In the genomic region with DNA sequence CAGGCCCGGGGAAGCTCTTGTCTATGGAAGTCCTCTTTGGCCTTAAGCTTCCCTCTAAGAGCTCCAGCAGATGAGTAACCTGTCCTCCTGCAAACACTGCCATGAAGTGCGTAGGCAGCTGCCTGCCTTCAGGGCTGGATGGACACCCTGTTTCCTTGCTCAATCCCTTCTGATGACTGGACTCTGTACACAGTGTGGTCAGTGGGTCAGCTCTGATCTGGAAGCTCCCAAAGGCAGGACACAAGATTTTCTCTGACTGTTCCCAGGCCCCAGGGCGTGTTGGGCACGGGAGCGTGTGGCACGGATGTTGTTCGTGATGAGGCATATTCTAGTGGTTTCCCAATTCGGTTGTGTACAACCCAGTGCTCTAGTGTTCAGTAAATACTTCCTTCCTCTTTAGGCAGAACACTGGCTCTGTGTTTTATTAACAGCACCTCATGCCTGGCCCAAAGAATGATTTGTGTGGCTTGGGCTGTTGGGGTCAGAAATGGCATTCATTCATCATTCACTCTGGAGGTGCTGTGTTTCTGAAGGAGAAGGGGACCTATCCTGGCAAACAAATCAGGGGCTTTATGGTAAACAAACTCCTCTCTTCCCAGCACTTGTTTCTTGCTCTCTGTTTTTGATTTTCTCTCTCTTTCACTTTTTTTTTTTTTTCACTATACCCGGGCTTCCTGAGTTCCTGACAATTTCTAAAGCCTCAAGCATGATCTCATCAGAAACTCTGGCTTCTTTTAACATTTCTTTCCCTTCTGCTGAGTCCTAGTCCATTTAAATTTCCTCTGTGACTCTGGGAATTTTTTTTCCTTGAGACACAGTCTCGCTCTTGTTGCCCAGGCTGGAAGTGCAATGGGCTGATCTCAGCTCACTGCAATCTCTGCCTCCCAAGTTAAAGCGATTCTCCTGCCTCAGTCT, we compare ENCODE assay signal across 1 cellular context.
A peak's percentile ranks its signal among the peaks of the same experiment; 100 is the strongest.
TF ChIP-seq lines count a peak whose summit lies in the region.

No MANE protein-coding gene starts in this region.

TF ChIP-seq in liver, 16 proteins besides CTCF, POLR2A, EP300 and RAD21 (continued from another document):
- TF ChIP-seq, protein P1, sequence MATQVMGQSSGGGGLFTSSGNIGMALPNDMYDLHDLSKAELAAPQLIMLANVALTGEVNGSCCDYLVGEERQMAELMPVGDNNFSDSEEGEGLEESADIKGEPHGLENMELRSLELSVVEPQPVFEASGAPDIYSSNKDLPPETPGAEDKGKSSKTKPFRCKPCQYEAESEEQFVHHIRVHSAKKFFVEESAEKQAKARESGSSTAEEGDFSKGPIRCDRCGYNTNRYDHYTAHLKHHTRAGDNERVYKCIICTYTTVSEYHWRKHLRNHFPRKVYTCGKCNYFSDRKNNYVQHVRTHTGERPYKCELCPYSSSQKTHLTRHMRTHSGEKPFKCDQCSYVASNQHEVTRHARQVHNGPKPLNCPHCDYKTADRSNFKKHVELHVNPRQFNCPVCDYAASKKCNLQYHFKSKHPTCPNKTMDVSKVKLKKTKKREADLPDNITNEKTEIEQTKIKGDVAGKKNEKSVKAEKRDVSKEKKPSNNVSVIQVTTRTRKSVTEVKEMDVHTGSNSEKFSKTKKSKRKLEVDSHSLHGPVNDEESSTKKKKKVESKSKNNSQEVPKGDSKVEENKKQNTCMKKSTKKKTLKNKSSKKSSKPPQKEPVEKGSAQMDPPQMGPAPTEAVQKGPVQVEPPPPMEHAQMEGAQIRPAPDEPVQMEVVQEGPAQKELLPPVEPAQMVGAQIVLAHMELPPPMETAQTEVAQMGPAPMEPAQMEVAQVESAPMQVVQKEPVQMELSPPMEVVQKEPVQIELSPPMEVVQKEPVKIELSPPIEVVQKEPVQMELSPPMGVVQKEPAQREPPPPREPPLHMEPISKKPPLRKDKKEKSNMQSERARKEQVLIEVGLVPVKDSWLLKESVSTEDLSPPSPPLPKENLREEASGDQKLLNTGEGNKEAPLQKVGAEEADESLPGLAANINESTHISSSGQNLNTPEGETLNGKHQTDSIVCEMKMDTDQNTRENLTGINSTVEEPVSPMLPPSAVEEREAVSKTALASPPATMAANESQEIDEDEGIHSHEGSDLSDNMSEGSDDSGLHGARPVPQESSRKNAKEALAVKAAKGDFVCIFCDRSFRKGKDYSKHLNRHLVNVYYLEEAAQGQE (IDR thresholded peaks at IDR 0.05), result peak; percentile 11
- TF ChIP-seq NR2F2 (IDR thresholded peaks at IDR 0.05) (no peak), SP1 (IDR thresholded peaks at IDR 0.05) (peak; percentile 78), FOXA1 (IDR thresholded peaks at IDR 0.05) (peak; percentile 9), HNF4G (IDR thresholded peaks at IDR 0.05) (no peak), TAF1 (conservative IDR thresholded peaks at IDR 0.05) (no peak), JUND (IDR thresholded peaks at IDR 0.05) (peak; percentile 59 to 69)
